13 cellular contexts compared by ENCODE assay signal in genomic region chr4:38914859-38915258, GRCh38. TPM values are rescaled to one million over a fixed set of nuclear protein-coding genes. Genes with fewer than 3 reads are reported as not detected.
DNase-seq lines count a peak whose midpoint lies in the region; ATAC-seq lines count a peak whose summit lies in the region.
"Had no signal": no experiment of that assay in that cellular context is flagged by ENCODE, and none has a peak within 500 bp of the region (broad histone marks: within the 10 kb centered on the region; RNA-seq: fewer than 3 reads in every experiment).

No MANE protein-coding gene starts in this region.

- peak overlapping the region; percentile 45 to 76 for H3K4me3 Mint-ChIP-seq in activated T-cell treated with anti-CD3 and anti-CD28 coated beads, Interleukin-2, amount 50 U/mL, for 72 hours
- H3K4me3 Mint-ChIP-seq in activated CD8-positive, alpha-beta T cell treated with anti-CD3 and anti-CD28 coated beads, Interleukin-2, amount 10 ng/mL, durations not matched to agents 7 days and 5 days = peak overlapping the region; percentile 27
- H3K4me3 Mint-ChIP-seq in stimulated activated naive B cell treated with anti-CD40 and anti-IgM and Interleukin-4, amounts not matched to agents 10 μg/mL and 1 μg/mL and 100 μg/mL, for 72 hours = peak overlapping the region in 1 of 2 donors; percentile 26

- H3K36me3 Mint-ChIP-seq in activated T-cell treated with anti-CD3 and anti-CD28 coated beads, Interleukin-2, amount 50 U/mL, for 72 hours (ENCODE audit: insufficient read depth in 2 of 2) = no peaks in the 10 kb centered on the region
- no peaks in the 10 kb centered on the region for H3K36me3 Mint-ChIP-seq in activated CD8-positive, alpha-beta T cell treated with anti-CD3 and anti-CD28 coated beads, Interleukin-2, amount 10 ng/mL, durations not matched to agents 7 days and 5 days (ENCODE audit: low read depth)
- H3K36me3 Mint-ChIP-seq in stimulated activated naive B cell treated with anti-CD40 and anti-IgM and Interleukin-4, amounts not matched to agents 10 μg/mL and 1 μg/mL and 100 μg/mL, for 72 hours = peaks cover 7 to 8% of the 10 kb centered on the region in 2 donors

- no peaks in the 10 kb centered on the region for H3K27me3 Mint-ChIP-seq in activated T-cell treated with anti-CD3 and anti-CD28 coated beads, Interleukin-2, amount 50 U/mL, for 72 hours (ENCODE audit: low read depth)
- no peaks in the 10 kb centered on the region for H3K27me3 Mint-ChIP-seq in activated CD8-positive, alpha-beta T cell treated with anti-CD3 and anti-CD28 coated beads, Interleukin-2, amount 10 ng/mL, durations not matched to agents 7 days and 5 days (ENCODE audit: low read depth)
- no peaks in the 10 kb centered on the region for H3K27me3 Mint-ChIP-seq in stimulated activated naive B cell treated with anti-CD40 and anti-IgM and Interleukin-4, amounts not matched to agents 10 μg/mL and 1 μg/mL and 100 μg/mL, for 72 hours

- H3K4me1 Mint-ChIP-seq in activated T-cell treated with anti-CD3 and anti-CD28 coated beads, Interleukin-2, amount 50 U/mL, for 72 hours (ENCODE audit: low read depth) = peaks cover 10% of the 10 kb centered on the region
- H3K4me1 Mint-ChIP-seq in activated CD8-positive, alpha-beta T cell treated with anti-CD3 and anti-CD28 coated beads, Interleukin-2, amount 10 ng/mL, durations not matched to agents 7 days and 5 days (ENCODE audit: low read depth) = peaks cover 9% of the 10 kb centered on the region
- H3K4me1 Mint-ChIP-seq in stimulated activated naive B cell treated with anti-CD40 and anti-IgM and Interleukin-4, amounts not matched to agents 10 μg/mL and 1 μg/mL and 100 μg/mL, for 72 hours = peaks cover 9 to 19% of the 10 kb centered on the region in 2 donors

- no peak overlapping the region for H3K27ac ChIP-seq in substantia nigra (ENCODE audit: low read depth, low read length, poor library complexity, severe bottlenecking)
- H3K27ac ChIP-seq: epithelial cell of prostate, heart left ventricle, transverse colon had no signal

- peak in 1 of 2 donors; percentile 13 for DNase-seq in activated T-cell treated with anti-CD3 and anti-CD28 coated beads, Interleukin-2, amount 50 U/mL, for 72 hours
- DNase-seq in activated T-cell treated with anti-CD3 and anti-CD28 coated beads for 4 hours (no peak), HUDEP-2 (lab: John Stamatoyannopoulos, UW; ENCODE audit: unreplicated experiment in 76 of 76) (no peak), substantia nigra (lab: John Stamatoyannopoulos, UW) (no peak)
- no peak for DNase-seq in activated CD8-positive, alpha-beta T cell treated with anti-CD3 and anti-CD28 coated beads, Interleukin-2, amount 10 ng/mL, durations not matched to agents 7 days and 5 days
- DNase-seq in stimulated activated naive B cell treated with anti-CD40 and anti-IgM and Interleukin-4, amounts not matched to agents 10 μg/mL and 1 μg/mL and 100 μg/mL, for 72 hours = no peak
- DNase-seq: heart left ventricle, NCI-H226, posterior cingulate gyrus, transverse colon had no signal

- POLR2A ChIA-PET in activated CD8-positive, alpha-beta T cell treated with anti-CD3 and anti-CD28 coated beads, Interleukin-2, amount 10 ng/mL, durations not matched to agents 7 days and 5 days (lab: Charles Lee) = interaction anchor here (0.6 kb wide), 1 partner anchor 430 kb away, joined by 3 read pairs; no protein-coding TSS in a partner anchor

- no peaks in the 10 kb centered on the region for H3K9me3 Mint-ChIP-seq in activated T-cell treated with anti-CD3 and anti-CD28 coated beads, Interleukin-2, amount 50 U/mL, for 72 hours
- no peaks in the 10 kb centered on the region for H3K9me3 Mint-ChIP-seq in activated CD8-positive, alpha-beta T cell treated with anti-CD3 and anti-CD28 coated beads, Interleukin-2, amount 10 ng/mL, durations not matched to agents 7 days and 5 days (ENCODE audit: insufficient read depth)
- H3K9me3 Mint-ChIP-seq in stimulated activated naive B cell treated with anti-CD40 and anti-IgM and Interleukin-4, amounts not matched to agents 10 μg/mL and 1 μg/mL and 100 μg/mL, for 72 hours = no peaks in the 10 kb centered on the region

- H3K27ac Mint-ChIP-seq in activated T-cell treated with anti-CD3 and anti-CD28 coated beads, Interleukin-2, amount 50 U/mL, for 72 hours = peak overlapping the region; percentile 51
- H3K27ac Mint-ChIP-seq in activated CD8-positive, alpha-beta T cell treated with anti-CD3 and anti-CD28 coated beads, Interleukin-2, amount 10 ng/mL, durations not matched to agents 7 days and 5 days = peak overlapping the region; percentile 58
- H3K27ac Mint-ChIP-seq in stimulated activated naive B cell treated with anti-CD40 and anti-IgM and Interleukin-4, amounts not matched to agents 10 μg/mL and 1 μg/mL and 100 μg/mL, for 72 hours = no peak overlapping the region

- CTCF ChIA-PET in activated CD8-positive, alpha-beta T cell treated with anti-CD3 and anti-CD28 coated beads, Interleukin-2, amount 10 ng/mL, durations not matched to agents 7 days and 5 days (lab: Charles Lee) = interaction anchor here (1.0 to 2.8 kb wide), 3 partner anchors 12 to 220 kb away, joined by 3 to 14 read pairs (median 9); no protein-coding TSS in a partner anchor

- ATAC-seq in activated T-cell treated with anti-CD3 and anti-CD28 coated beads, Interleukin-2, amount 50 U/mL, for 72 hours (replicated peaks in 1 of 2) = peak; percentile 25 to 75
- peak; percentile 58 for ATAC-seq in HG03354 (IDR thresholded peaks at IDR 0.05; ENCODE audit: poor library complexity, severe bottlenecking, unreplicated experiment)
- ATAC-seq in activated CD8-positive, alpha-beta T cell treated with anti-CD3 and anti-CD28 coated beads, Interleukin-2, amount 10 ng/mL, durations not matched to agents 7 days and 5 days = peak; percentile 27
- ATAC-seq in stimulated activated naive B cell treated with anti-CD40 and anti-IgM and Interleukin-4, amounts not matched to agents 10 μg/mL and 1 μg/mL and 100 μg/mL, for 72 hours (replicated peaks) = peak; percentile 45 to 54
- ATAC-seq in HG02763 (IDR thresholded peaks at IDR 0.05; ENCODE audit: unreplicated experiment) = no peak
- ATAC-seq: heart left ventricle had no signal

RNA-seq across cellular contexts. Expression of gene FAM114A1, which starts 47.3 kb away (rescaled TPM):
- total RNA-seq in activated T-cell treated with anti-CD3 and anti-CD28 coated beads, Interleukin-2, amount 50 U/mL, for 72 hours = under 1 TPM; 0.48 to 0.83 TPM
- total RNA-seq in activated CD8-positive, alpha-beta T cell treated with anti-CD3 and anti-CD28 coated beads, Interleukin-2, amount 10 ng/mL, durations not matched to agents 7 days and 5 days = under 1 TPM; 0.50 to 0.60 TPM

RNA-seq across cellular contexts. Expression of gene TLR6, which starts 58.2 kb away (rescaled TPM):
- total RNA-seq in activated T-cell treated with anti-CD3 and anti-CD28 coated beads, Interleukin-2, amount 50 U/mL, for 72 hours = 1 to 10 TPM; 3.6 to 3.8 TPM
- 1 to 10 TPM; 3.1 to 3.2 TPM for total RNA-seq in activated CD8-positive, alpha-beta T cell treated with anti-CD3 and anti-CD28 coated beads, Interleukin-2, amount 10 ng/mL, durations not matched to agents 7 days and 5 days
